ENCODE assay signal across 8 cellular contexts in genomic region chr1:179016694-179017382, GRCh38. TPM values are rescaled to one million over a fixed set of nuclear protein-coding genes. Genes with fewer than 3 reads are reported as not detected.
DNase-seq lines count a peak whose midpoint lies in the region; ATAC-seq and TF ChIP-seq lines count a peak whose summit lies in the region.

No MANE protein-coding gene starts in this region.

- DNase-seq in AML-193 (lab: John Stamatoyannopoulos, UW) (peak; percentile 55 to 56), amniotic epithelial cell (ENCODE audit: low read depth) (peak; percentile 91), hepatic stellate cell (ENCODE audit: low spot score) (peak; percentile 69), NAMALWA (ENCODE audit: low spot score) (no peak)

- no peak for TF ChIP-seq RAD21 in Ishikawa (IDR thresholded peaks at IDR 0.05; ENCODE audit: low read depth)

- no peak overlapping the region for H3K4me3 ChIP-seq in skeletal muscle tissue (ENCODE audit: low read length in 3 of 3)

- ATAC-seq in HG03135 (IDR thresholded peaks at IDR 0.05; ENCODE audit: unreplicated experiment) (no peak), GM21723 (IDR thresholded peaks at IDR 0.05; ENCODE audit: unreplicated experiment) (no peak)

- no peaks in the 10 kb centered on the region for H3K36me3 ChIP-seq in skeletal muscle tissue (ENCODE audit: control insufficient read depth in 3 of 3, insufficient read depth in 3 of 3, low read length in 3 of 3)

- TF ChIP-seq EP300 in Ishikawa (IDR thresholded peaks at IDR 0.05; ENCODE audit: borderline replicate concordance), result no peak

- peak overlapping the region; percentile 21 for H3K27ac ChIP-seq in skeletal muscle tissue (ENCODE audit: low read depth, low read length)

- H3K9me3 ChIP-seq in skeletal muscle tissue (ENCODE audit: control insufficient read depth in 3 of 3, low read length in 3 of 3), result no peaks in the 10 kb centered on the region

- H3K4me1 ChIP-seq in skeletal muscle tissue (ENCODE audit: control insufficient read depth in 3 of 3, insufficient read depth in 3 of 3, low read length in 3 of 3), result peaks cover 4 to 11% (median 8%) of the 10 kb centered on the region in 3 donors

- H3K9ac ChIP-seq in skeletal muscle tissue (ENCODE audit: low read depth in 1 of 3, low read length in 3 of 3), result no peak overlapping the region

- no peaks in the 10 kb centered on the region for H3K27me3 ChIP-seq in skeletal muscle tissue (ENCODE audit: control insufficient read depth in 3 of 3, insufficient read depth in 3 of 3, low read length in 3 of 3)

TF ChIP-seq in Ishikawa, 13 proteins besides CTCF, POLR2A, EP300 and RAD21:
- TF ChIP-seq, protein P1, sequence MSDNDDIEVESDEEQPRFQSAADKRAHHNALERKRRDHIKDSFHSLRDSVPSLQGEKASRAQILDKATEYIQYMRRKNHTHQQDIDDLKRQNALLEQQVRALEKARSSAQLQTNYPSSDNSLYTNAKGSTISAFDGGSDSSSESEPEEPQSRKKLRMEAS (IDR thresholded peaks at IDR 0.05), result 0 out of 2 replicates have a peak, but pooled peaks have one; percentile 20
- TF ChIP-seq EGR1 (IDR thresholded peaks at IDR 0.05) (no peak), YY1 (IDR thresholded peaks at IDR 0.05; ENCODE audit: low read depth) (0 out of 2 replicates have a peak, but pooled peaks have one; percentile 28), TEAD4 (IDR thresholded peaks at IDR 0.05) (0 out of 2 replicates have a peak, but pooled peaks have one; percentile 8), TCF12 (IDR thresholded peaks at IDR 0.05; ENCODE audit: low read depth) (no peak), CREB1 (IDR thresholded peaks at IDR 0.05; ENCODE audit: low read depth) (no peak), NFIC (IDR thresholded peaks at IDR 0.05) (peak; percentile 74)

RNA-seq across cellular contexts. Expression of gene FAM20B, which starts 8.9 kb away (rescaled TPM):
- 26.6 TPM for total RNA-seq in skeletal muscle tissue
